In genomic region chr20:39795401-39796272, GRCh38 we compare ENCODE assay signal across 19 cellular contexts.
A peak's percentile ranks its signal among the peaks of the same experiment; 100 is the strongest.
DNase-seq lines count a peak whose midpoint lies in the region; ATAC-seq lines count a peak whose summit lies in the region.
"Had no signal": no experiment of that assay in that cellular context is flagged by ENCODE, and none has a peak within 500 bp of the region (broad histone marks: within the 10 kb centered on the region; RNA-seq: fewer than 3 reads in every experiment).

No MANE protein-coding gene starts in this region.

- H3K27ac ChIP-seq in epithelial cell of prostate = no peak overlapping the region
- H3K27ac ChIP-seq: C4-2B, coronary artery, SK-N-MC had no signal

- ATAC-seq in sciatic nerve = peak; percentile 53
- ATAC-seq: activated CD4-positive, alpha-beta T cell treated with anti-CD3 and anti-CD28 coated beads for 36 hours; left lobe of liver; stimulated activated memory B cell treated with anti-CD40 and anti-IgM and Interleukin-4, amounts not matched to agents 10 μg/mL and 1 μg/mL and 100 μg/mL, for 72 hours had no signal

- intact Hi-C loops in sciatic nerve (cut with DNase I) = no loop called here

- DNase-seq in GM04504 (ENCODE audit: low read depth) = peak; percentile 28
- DNase-seq in OCI-M1 (lab: John Stamatoyannopoulos, UW) = peak; percentile 17
- DNase-seq in epithelial cell of prostate (ENCODE audit: low read depth, low spot score) = peak; percentile 43
- no peak for DNase-seq in sciatic nerve (ENCODE audit: low spot score)
- no peak for DNase-seq in NCI-H2081 treated with DMSO at 0.1 percent for 48 hours (lab: John Stamatoyannopoulos, UW)
- no peak for DNase-seq in NCI-H1436 treated with DMSO at 0.1 percent for 48 hours (lab: John Stamatoyannopoulos, UW)
- no peak for DNase-seq in NCI-H1694 treated with DMSO at 0.1 percent for 48 hours (lab: John Stamatoyannopoulos, UW)
- DNase-seq: activated CD4-positive, alpha-beta T cell treated with anti-CD3 and anti-CD28 coated beads for 36 hours; activated gamma-delta T cell; DMS 273 treated with DMSO at 0.1 percent for 48 hours; erythroblast; NCI-H1105 treated with DMSO at 0.1 percent for 48 hours; T-helper 9 cell; trophoblast cell had no signal

Comparison
In these comparisons a context has a peak if more than half of its experiments do, and no peak if none do; other contexts are left out.
1. DNase-seq: peak in GM04504 (single experiment), OCI-M1 (single experiment) and epithelial cell of prostate (single experiment); none in sciatic nerve (single experiment), NCI-H2081 treated with DMSO at 0.1 percent for 48 hours (single experiment), NCI-H1436 treated with DMSO at 0.1 percent for 48 hours (single experiment) and NCI-H1694 treated with DMSO at 0.1 percent for 48 hours (single experiment).